Comparison of ENCODE assay signal across 10 cellular contexts in genomic region chr2:237998530-237998929, GRCh38. TPM values are rescaled to one million over a fixed set of nuclear protein-coding genes. Genes with fewer than 3 reads are reported as not detected.
DNase-seq lines count a peak whose midpoint lies in the region; ATAC-seq, FAIRE-seq and TF ChIP-seq lines count a peak whose summit lies in the region.
"Had no signal": no experiment of that assay in that cellular context is flagged by ENCODE, and none has a peak within 500 bp of the region (broad histone marks: within the 10 kb centered on the region; RNA-seq: fewer than 3 reads in every experiment).

No MANE protein-coding gene starts in this region.

- H3K4me2 ChIP-seq in HepG2 (ENCODE audit: low read depth, low read length) = no peak overlapping the region
- H3K4me2 ChIP-seq: BLaER1 had no signal

- TF ChIP-seq POLR2A in HepG2 (IDR thresholded peaks at IDR 0.05; ENCODE audit: insufficient read depth in 1 of 2, low read depth in 2 of 2, low read length in 2 of 2) (no peak), right lobe of liver (IDR thresholded peaks at IDR 0.05) (no peak), thyroid gland (IDR thresholded peaks at IDR 0.05) (no peak), upper lobe of left lung (IDR thresholded peaks at IDR 0.05) (no peak)

- peaks cover 73% of the 10 kb centered on the region for H3K36me3 Mint-ChIP-seq in activated naive CD8-positive, alpha-beta T cell treated with anti-CD3 and anti-CD28 coated beads for 36 hours
- H3K36me3 Mint-ChIP-seq in glutamatergic neuron (ENCODE audit: unreplicated experiment) = peaks cover 10% of the 10 kb centered on the region

- WGBS in HepG2 (ENCODE audit: low lambda C conversion rate) = 94% methylated on average over 4 of the region's 4 CpGs
- WGBS in right lobe of liver (ENCODE audit: insufficient coverage, low coverage, low lambda C conversion rate, missing lambda C conversion rate) = 64% methylated on average over 4 of the region's 4 CpGs
- WGBS in thyroid gland, 2 donors = 58 to 75% methylated on average over 4 of the region's 4 CpGs
- 77 to 80% methylated on average over 4 of the region's 4 CpGs for WGBS in upper lobe of left lung, 2 donors

- no peaks in the 10 kb centered on the region for H3K27me3 ChIP-seq in HepG2 (ENCODE audit: control insufficient read depth in 1 of 2, insufficient read depth in 2 of 2, low read length in 2 of 2)
- no peaks in the 10 kb centered on the region for H3K27me3 ChIP-seq in right lobe of liver
- no peaks in the 10 kb centered on the region for H3K27me3 ChIP-seq in thyroid gland
- no peaks in the 10 kb centered on the region for H3K27me3 ChIP-seq in upper lobe of left lung
- H3K27me3 ChIP-seq: BLaER1 had no signal

- H3K79me2 ChIP-seq in HepG2 (ENCODE audit: insufficient read depth, low read length) = no peaks in the 10 kb centered on the region

- peaks cover 9% of the 10 kb centered on the region for H3K9me3 Mint-ChIP-seq in activated naive CD8-positive, alpha-beta T cell treated with anti-CD3 and anti-CD28 coated beads for 36 hours
- peaks cover 4% of the 10 kb centered on the region for H3K9me3 Mint-ChIP-seq in glutamatergic neuron (ENCODE audit: unreplicated experiment)

- no peak overlapping the region for H2AFZ ChIP-seq in HepG2 (ENCODE audit: low read length)

- POLR2A ChIA-PET in HepG2 (lab: Yijun Ruan, JAX) = no interaction called here

- CTCF ChIA-PET in HepG2 (lab: Yijun Ruan, JAX; ENCODE audit: low intra/inter-chr PET ratio, low total read pairs) = no interaction called here

- H3K4me3 ChIP-seq in HepG2 (replicated peaks in 1 of 3; ENCODE audit: insufficient read depth in 1 of 3, low read depth in 2 of 3, low read length in 3 of 3) (no peak overlapping the region), right lobe of liver (no peak overlapping the region), thyroid gland (replicated peaks in 1 of 3) (no peak overlapping the region), upper lobe of left lung (no peak overlapping the region)
- H3K4me3 ChIP-seq: BLaER1 had no signal

- TF ChIP-seq CTCF in HepG2 (CRISPR knock-in tag; IDR thresholded peaks at IDR 0.05) = no peak
- no peak for TF ChIP-seq CTCF in right lobe of liver (IDR thresholded peaks at IDR 0.05)
- no peak for TF ChIP-seq CTCF in thyroid gland (IDR thresholded peaks at IDR 0.05)
- TF ChIP-seq CTCF in upper lobe of left lung (IDR thresholded peaks at IDR 0.05) = no peak
- no peak for TF ChIP-seq CTCF in glutamatergic neuron (IDR thresholded peaks at IDR 0.05; ENCODE audit: partially characterized antibody, unreplicated experiment)

- H3K27ac Mint-ChIP-seq in activated naive CD8-positive, alpha-beta T cell treated with anti-CD3 and anti-CD28 coated beads for 36 hours = peak overlapping the region; percentile 95
- H3K27ac Mint-ChIP-seq in glutamatergic neuron (ENCODE audit: unreplicated experiment) = no peak overlapping the region

- ATAC-seq in HepG2 (no peak), right lobe of liver (no peak), HG03135 (IDR thresholded peaks at IDR 0.05; ENCODE audit: unreplicated experiment) (peak; percentile 84), upper lobe of left lung (ENCODE audit: low FRiP score in 2 of 2) (no peak)

- peak overlapping the region; percentile 56 for H3K4me3 Mint-ChIP-seq in activated naive CD8-positive, alpha-beta T cell treated with anti-CD3 and anti-CD28 coated beads for 36 hours
- H3K4me3 Mint-ChIP-seq in glutamatergic neuron (ENCODE audit: unreplicated experiment) = no peak overlapping the region

- H3K9me3 ChIP-seq in HepG2 (ENCODE audit: low read length) = no peaks in the 10 kb centered on the region
- H3K9me3 ChIP-seq in right lobe of liver = no peaks in the 10 kb centered on the region
- H3K9me3 ChIP-seq in thyroid gland = no peaks in the 10 kb centered on the region
- H3K9me3 ChIP-seq in upper lobe of left lung = no peaks in the 10 kb centered on the region

- H3K27me3 Mint-ChIP-seq in activated naive CD8-positive, alpha-beta T cell treated with anti-CD3 and anti-CD28 coated beads for 36 hours = peaks cover 4% of the 10 kb centered on the region
- H3K27me3 Mint-ChIP-seq in glutamatergic neuron (ENCODE audit: unreplicated experiment) = no peaks in the 10 kb centered on the region

- H3K27ac ChIP-seq in HepG2 (ENCODE audit: extremely low read length, insufficient read depth, low read length) (no peak overlapping the region), right lobe of liver (no peak overlapping the region), thyroid gland (peak overlapping the region; percentile 91 to 99 (median 95)), upper lobe of left lung (no peak overlapping the region)
- H3K27ac ChIP-seq: BLaER1, epithelial cell of prostate had no signal

- in situ Hi-C loops in HepG2 (cut with HindIII; ENCODE audit: extremely low pct_ligation_motif_present, low pct_unique_long_range_greater_than_20kb) = no loop called here

- peaks cover 51% of the 10 kb centered on the region for H3K4me1 Mint-ChIP-seq in activated naive CD8-positive, alpha-beta T cell treated with anti-CD3 and anti-CD28 coated beads for 36 hours
- H3K4me1 Mint-ChIP-seq in glutamatergic neuron (ENCODE audit: low read depth, unreplicated experiment) = peaks cover 3% of the 10 kb centered on the region

- no peak overlapping the region for H3K9ac ChIP-seq in HepG2 (ENCODE audit: insufficient read depth, low read depth, low read length)
- H3K9ac ChIP-seq: BLaER1 had no signal

- no peak for FAIRE-seq in HepG2 (lab: Jason Lieb, UNC)

- H3K4me1 ChIP-seq in HepG2 (ENCODE audit: insufficient read depth, low read length) (no peaks in the 10 kb centered on the region), right lobe of liver (no peaks in the 10 kb centered on the region), thyroid gland (peaks cover 38 to 44% of the 10 kb centered on the region in 2 donors), upper lobe of left lung (no peaks in the 10 kb centered on the region)
- H3K4me1 ChIP-seq: BLaER1 had no signal

- H3K36me3 ChIP-seq in HepG2 (replicated peaks in 1 of 2; ENCODE audit: control insufficient read depth in 1 of 2, insufficient read depth in 2 of 2, low read length in 2 of 2) (peaks cover 4 to 33% of the 10 kb centered on the region in 2 experiments; a peak in 4 of 5 replicates), right lobe of liver (peaks cover 0 to 3% (median 0%) of the 10 kb centered on the region in 4 donors), thyroid gland (no peaks in the 10 kb centered on the region), upper lobe of left lung (peaks cover 0 to 13% (median 1%) of the 10 kb centered on the region in 4 donors)

- BruUV-seq in HepG2 (replicated peaks; lab: Mats Ljungman, UMichigan) = no TSS peak

- TF ChIP-seq EP300 in HepG2 (IDR thresholded peaks at IDR 0.05; ENCODE audit: low read depth in 2 of 2, low read length in 2 of 2) = no peak
- TF ChIP-seq EP300 in HepG2 (CRISPR knock-in tag; IDR thresholded peaks at IDR 0.05; ENCODE audit: borderline replicate concordance) = no peak
- no peak for TF ChIP-seq EP300 in upper lobe of left lung (IDR thresholded peaks at IDR 0.05)

- DNase-seq in HepG2 (ENCODE audit: low spot score) (peak; percentile 62), right lobe of liver (no peak), thyroid gland (no peak), posterior cingulate gyrus (no peak), upper lobe of left lung (no peak), glutamatergic neuron (no peak)
- peak; percentile 45 for DNase-seq in activated naive CD8-positive, alpha-beta T cell treated with anti-CD3 and anti-CD28 coated beads for 36 hours

- intact Hi-C loops in HepG2 (cut with micrococcal nuclease; ENCODE audit: unreplicated experiment) (no loop called here), right lobe of liver (cut with DNase I) (no loop called here), thyroid gland (cut with DNase I) (no loop called here), posterior cingulate gyrus (cut with DNase I) (no loop called here)

- no peaks in the 10 kb centered on the region for H4K20me1 ChIP-seq in HepG2 (ENCODE audit: insufficient read depth, low read length)
- H4K20me1 ChIP-seq: BLaER1 had no signal

- TF ChIP-seq RAD21 in HepG2 (CRISPR knock-in tag; IDR thresholded peaks at IDR 0.05) = no peak

TF ChIP-seq in HepG2, 621 proteins besides CTCF, POLR2A, EP300 and RAD21:
- TF ChIP-seq SOX13 (IDR thresholded peaks at IDR 0.05) (no peak), SOX13 (CRISPR knock-in tag; conservative IDR thresholded peaks at IDR 0.05 in 1 of 2, IDR thresholded peaks at IDR 0.05 in 1 of 2) (peak in 1 of 2 experiments; percentile 32; a peak in 1 of 4 replicates), CEBPB (IDR thresholded peaks at IDR 0.05; ENCODE audit: borderline replicate concordance, low read depth, low read length) (0 out of 2 replicates have a peak, but pooled peaks have one; percentile 2), GFI1 (CRISPR knock-in tag; IDR thresholded peaks at IDR 0.05; ENCODE audit: borderline replicate concordance) (no peak)

RNA-seq across cellular contexts. Expression of gene UBE2F, which starts 31.7 kb away (rescaled TPM):
- 73.1 and 79.8 TPM in 2 replicates for total RNA-seq in HepG2 (2016; rRNA removed; fragmentation: Illumina TruSeq; extraction: Trizol)
- 177 and 237 TPM in 2 replicates for total RNA-seq in HepG2 (2016; cell fraction: cytosol; rRNA removed; fragmentation: Illumina TruSeq; extraction: Trizol; ENCODE audit: low read depth)
- 65.1 and 76.9 TPM in 2 replicates for total RNA-seq in HepG2 (2016; cell fraction: insoluble cytoplasmic fraction; rRNA removed; fragmentation: Illumina TruSeq; extraction: Trizol)
- total RNA-seq in HepG2 (2016; cell fraction: membrane; rRNA removed; fragmentation: Illumina TruSeq; extraction: Trizol) = 185 and 204 TPM in 2 replicates
- 34.3 and 36.3 TPM in 2 replicates for total RNA-seq in HepG2 (2016; cell fraction: nucleus; rRNA removed; fragmentation: Illumina TruSeq; extraction: Trizol)
- polyA plus RNA-seq in HepG2 (2011; rRNA removed) = 27.3 and 35.4 TPM in 2 replicates
- polyA plus RNA-seq in HepG2 (2011; cell fraction: cytosol; rRNA removed) = 41.8 and 45.9 TPM in 2 replicates
- polyA plus RNA-seq in HepG2 (2011; cell fraction: nucleus; rRNA removed) = 13.6 and 17.3 TPM in 2 replicates
- polyA plus RNA-seq in HepG2 (2012) = 40.6 and 43.1 TPM in 2 replicates
- polyA plus RNA-seq in HepG2 (2016; cell fraction: cytosol; fragmentation: Illumina TruSeq; extraction: Trizol; ENCODE audit: low read depth) = 290 and 368 TPM in 2 replicates
- polyA plus RNA-seq in HepG2 (2016; cell fraction: insoluble cytoplasmic fraction; fragmentation: Illumina TruSeq; extraction: Trizol; ENCODE audit: low read depth) = 92.1 and 108 TPM in 2 replicates
- 202 and 262 TPM in 2 replicates for polyA plus RNA-seq in HepG2 (2016; cell fraction: membrane; fragmentation: Illumina TruSeq; extraction: Trizol; ENCODE audit: low read depth)
- 52.7 and 59.5 TPM in 2 replicates for polyA plus RNA-seq in HepG2 (2016; cell fraction: nucleus; fragmentation: Illumina TruSeq; extraction: Trizol; ENCODE audit: insufficient read depth, low read depth)
- polyA minus RNA-seq in HepG2 (2011; rRNA and poly(A)+ RNA removed; ENCODE audit: low replicate concordance) = 12.1 and 13.1 TPM in 2 replicates
- 14.9 and 15.7 TPM in 2 replicates for polyA minus RNA-seq in HepG2 (2011; cell fraction: cytosol; rRNA and poly(A)+ RNA removed)
- polyA minus RNA-seq in HepG2 (2011; cell fraction: nucleus; rRNA and poly(A)+ RNA removed) = 29.1 and 31.0 TPM in 2 replicates
- total RNA-seq in right lobe of liver = 10 to 100 TPM; 23.3 to 44.9 (median 28.3) TPM
- 10 to 100 TPM; 57.9 to 58.9 TPM for total RNA-seq in activated naive CD8-positive, alpha-beta T cell treated with anti-CD3 and anti-CD28 coated beads for 36 hours
- 100 to 1,000 TPM in 3 of 4 donors, 10 to 100 TPM in 1; 79.8 to 134 (median 122) TPM for total RNA-seq in thyroid gland
- 10 to 100 TPM; 11.5 to 65.5 (median 39.8) TPM for total RNA-seq in upper lobe of left lung
- 43.0 TPM for total RNA-seq in glutamatergic neuron (ENCODE audit: unreplicated experiment)

Comparison
In these comparisons a context has a peak if more than half of its experiments do, and no peak if none do; other contexts are left out.
1. DNase-seq: peak in HepG2 (single experiment) and activated naive CD8-positive, alpha-beta T cell treated with anti-CD3 and anti-CD28 coated beads for 36 hours (single experiment); none in right lobe of liver (0 of 3), thyroid gland (0 of 2), posterior cingulate gyrus (0 of 10), upper lobe of left lung (0 of 2) and glutamatergic neuron (single experiment).
2. H3K27ac ChIP-seq: peak in thyroid gland (3 of 3); none in HepG2 (single experiment), right lobe of liver (0 of 3) and upper lobe of left lung (0 of 4).